Comparison of ENCODE assay signal across 18 cellular contexts in the genomic region with DNA sequence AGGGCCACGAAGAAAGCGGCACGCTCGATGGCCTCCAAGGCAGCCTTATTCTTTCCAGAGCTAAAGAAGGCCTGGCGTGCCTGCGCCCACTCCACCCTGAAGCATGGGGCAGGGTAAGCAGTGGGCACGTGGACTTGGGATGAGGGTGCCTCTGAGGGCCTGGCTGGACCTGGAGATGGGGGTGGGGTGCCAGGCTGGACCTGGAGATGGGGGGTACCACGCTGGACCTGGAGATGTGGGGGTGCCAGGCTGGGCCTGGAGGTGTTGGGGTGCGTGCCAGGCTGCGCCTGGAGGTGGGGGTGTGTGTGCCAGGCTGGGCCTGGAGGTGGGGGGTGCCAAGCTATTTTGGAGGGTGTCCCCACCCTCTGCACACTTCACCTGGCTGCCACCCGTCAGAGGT. TPM values are rescaled to one million over a fixed set of nuclear protein-coding genes. Genes with fewer than 3 reads are reported as not detected.
DNase-seq lines count a peak whose midpoint lies in the region; ATAC-seq and TF ChIP-seq lines count a peak whose summit lies in the region.
"Had no signal": no experiment of that assay in that cellular context is flagged by ENCODE, and none has a peak within 500 bp of the region (broad histone marks: within the 10 kb centered on the region; RNA-seq: fewer than 3 reads in every experiment).

No MANE protein-coding gene starts in this region.

- no peaks in the 10 kb centered on the region for H3K36me3 ChIP-seq in osteoblast (ENCODE audit: insufficient read depth, low read length)

- H3K27me3 ChIP-seq in osteoblast (ENCODE audit: insufficient read depth, low read length), result no peaks in the 10 kb centered on the region
- H3K27me3 ChIP-seq: BLaER1 had no signal

- peak overlapping the region in 1 of 2 donors; percentile 42 for H3K27ac Mint-ChIP-seq in stimulated activated naive CD8-positive, alpha-beta T cell treated with anti-CD3 and anti-CD28 coated beads, Interleukin-15, amount 100 ng/mL, for 72 hours
- H3K27ac Mint-ChIP-seq: CD14-positive monocyte; CD4-positive, alpha-beta memory T cell; GM23338; HFFc6 had no signal

- H3K4me1 ChIP-seq in osteoblast (ENCODE audit: insufficient read depth, low read length), result peaks cover under 1% of the 10 kb centered on the region

- H3K4me3 Mint-ChIP-seq in stimulated activated naive CD8-positive, alpha-beta T cell treated with anti-CD3 and anti-CD28 coated beads, Interleukin-15, amount 100 ng/mL, for 72 hours, result no peak overlapping the region
- H3K4me3 Mint-ChIP-seq: CD14-positive monocyte; CD4-positive, alpha-beta memory T cell; GM23338; HFFc6 had no signal

- TF ChIP-seq CTCF in osteoblast (IDR thresholded peaks at IDR 0.05; ENCODE audit: extremely low read depth, low read depth, low read length), result no peak

- H3K9me3 Mint-ChIP-seq in stimulated activated naive CD8-positive, alpha-beta T cell treated with anti-CD3 and anti-CD28 coated beads, Interleukin-15, amount 100 ng/mL, for 72 hours, result no peaks in the 10 kb centered on the region
- H3K9me3 Mint-ChIP-seq: CD14-positive monocyte; CD4-positive, alpha-beta memory T cell; GM23338; HFFc6 had no signal

- H3K79me2 ChIP-seq in osteoblast (ENCODE audit: insufficient read depth, low read length), result no peaks in the 10 kb centered on the region

- no peaks in the 10 kb centered on the region for H3K9me3 ChIP-seq in osteoblast (ENCODE audit: low read depth, low read length)

- H3K4me2 ChIP-seq in osteoblast (ENCODE audit: insufficient read depth, low read length), result no peak overlapping the region
- H3K4me2 ChIP-seq: GM23338 had no signal

- peak; percentile 6 for DNase-seq in activated CD4-positive, CD25-positive, alpha-beta regulatory T cell treated with anti-CD3 and anti-CD28 coated beads, Interleukin-2, amount 50 U/mL, for 72 hours
- DNase-seq in activated CD4-positive, CD25-positive, alpha-beta regulatory T cell (lab: John Stamatoyannopoulos, UW), result no peak
- no peak for DNase-seq in stimulated activated naive CD8-positive, alpha-beta T cell treated with anti-CD3 and anti-CD28 coated beads, Interleukin-15, amount 100 ng/mL, for 72 hours
- no peak for DNase-seq in stimulated activated naive CD8-positive, alpha-beta T cell treated with anti-CD3 and anti-CD28 coated beads, Interleukin-15, Interleukin-2, amounts not matched to agents 100 U/mL and 50 U/mL, for 24 hours
- peak; percentile 80 for DNase-seq in osteoblast (ENCODE audit: insufficient read length, low spot score, missing footprints)
- DNase-seq in activated naive CD4-positive, alpha-beta T cell treated with anti-CD3 and anti-CD28 coated beads, Interleukin-2, amount 50 U/mL, for 16 hours, result no peak
- DNase-seq in NCI-H446 treated with DMSO at 0.1 percent for 48 hours (lab: John Stamatoyannopoulos, UW), result no peak
- DNase-seq: CD4-positive, alpha-beta memory T cell; DMS153; DMS79; GDM1; HFFc6 had no signal

- no peak overlapping the region for H3K4me3 ChIP-seq in osteoblast (ENCODE audit: insufficient read depth, low read length)
- H3K4me3 ChIP-seq: BLaER1, GM23338 had no signal

- no peaks in the 10 kb centered on the region for H4K20me1 ChIP-seq in osteoblast (ENCODE audit: insufficient read depth, low read length)

- H3K27ac ChIP-seq in osteoblast (ENCODE audit: low read depth, low read length), result no peak overlapping the region
- H3K27ac ChIP-seq: 22Rv1, BLaER1 had no signal

- no peaks in the 10 kb centered on the region for H3K27me3 Mint-ChIP-seq in stimulated activated naive CD8-positive, alpha-beta T cell treated with anti-CD3 and anti-CD28 coated beads, Interleukin-15, amount 100 ng/mL, for 72 hours
- H3K27me3 Mint-ChIP-seq: CD4-positive, alpha-beta memory T cell had no signal

- H3K4me1 Mint-ChIP-seq in stimulated activated naive CD8-positive, alpha-beta T cell treated with anti-CD3 and anti-CD28 coated beads, Interleukin-15, amount 100 ng/mL, for 72 hours, result peaks cover 7% of the 10 kb centered on the region
- H3K4me1 Mint-ChIP-seq: GM23338 had no signal

- peak; percentile 31 for ATAC-seq in stimulated activated naive CD8-positive, alpha-beta T cell treated with anti-CD3 and anti-CD28 coated beads, Interleukin-15, amount 100 ng/mL, for 72 hours
- ATAC-seq in stimulated activated naive CD8-positive, alpha-beta T cell treated with anti-CD3 and anti-CD28 coated beads, Interleukin-15, Interleukin-2, amounts not matched to agents 100 U/mL and 50 U/mL, for 24 hours, result no peak
- ATAC-seq: GM23338, HCT116 had no signal

- H2AFZ ChIP-seq in osteoblast (ENCODE audit: low read length), result no peak overlapping the region
- H2AFZ ChIP-seq: GM23338 had no signal

RNA-seq across cellular contexts. Expression of a gene that starts 5.3 kb away (rescaled TPM):
- total RNA-seq in osteoblast, result 1.8 and 2.1 TPM in 2 replicates

RNA-seq across cellular contexts. Expression of a gene that starts 9.7 kb away (rescaled TPM):
- total RNA-seq in osteoblast, result 27.4 and 28.6 TPM in 2 replicates

RNA-seq across cellular contexts. Expression of a gene that starts 10.2 kb away (rescaled TPM):
- total RNA-seq in osteoblast, result not detected in 2 replicates
- total RNA-seq: A673; CD4-positive, alpha-beta memory T cell; GM23338; HFFc6 had no signal

RNA-seq across cellular contexts. Expression of a gene that starts 27.3 kb away (rescaled TPM):
- 0.29 and 0.72 TPM in 2 replicates for total RNA-seq in osteoblast
- total RNA-seq: GM23338 had no signal

RNA-seq across cellular contexts. Expression of a gene that starts 27.6 kb away (rescaled TPM):
- 0.29 and 0.36 TPM in 2 replicates for total RNA-seq in osteoblast

Comparison
In these comparisons a context has a peak if more than half of its experiments do, and no peak if none do; other contexts are left out.
1. DNase-seq: peak in activated CD4-positive, CD25-positive, alpha-beta regulatory T cell treated with anti-CD3 and anti-CD28 coated beads, Interleukin-2, amount 50 U/mL, for 72 hours (single experiment) and osteoblast (single experiment); none in activated CD4-positive, CD25-positive, alpha-beta regulatory T cell (0 of 4), stimulated activated naive CD8-positive, alpha-beta T cell treated with anti-CD3 and anti-CD28 coated beads, Interleukin-15, amount 100 ng/mL, for 72 hours (0 of 2), stimulated activated naive CD8-positive, alpha-beta T cell treated with anti-CD3 and anti-CD28 coated beads, Interleukin-15, Interleukin-2, amounts not matched to agents 100 U/mL and 50 U/mL, for 24 hours (single experiment), activated naive CD4-positive, alpha-beta T cell treated with anti-CD3 and anti-CD28 coated beads, Interleukin-2, amount 50 U/mL, for 16 hours (single experiment) and NCI-H446 treated with DMSO at 0.1 percent for 48 hours (single experiment).